ENCODE assay signal across 25 cellular contexts in the genomic region with DNA sequence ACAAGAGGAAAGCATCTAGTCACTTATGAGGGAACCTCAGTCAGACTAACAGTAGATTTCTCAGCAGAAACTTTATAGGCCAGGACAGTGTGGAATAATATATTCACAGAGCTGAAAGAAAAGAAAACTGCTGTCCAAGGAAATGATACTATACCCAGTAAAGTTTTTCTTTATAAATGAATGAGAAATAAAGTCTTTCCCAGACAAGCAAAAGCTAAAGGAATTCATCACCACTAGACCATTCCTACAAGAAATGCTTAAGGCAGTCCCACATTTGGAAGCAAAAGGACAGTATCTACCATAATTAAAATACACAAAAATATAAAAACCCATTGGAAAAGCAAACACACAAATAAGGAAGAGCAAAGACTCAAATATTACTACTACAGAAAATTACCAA. TPM values are rescaled to one million over a fixed set of nuclear protein-coding genes. Genes with fewer than 3 reads are reported as not detected.
DNase-seq lines count a peak whose midpoint lies in the region; ATAC-seq, FAIRE-seq and TF ChIP-seq lines count a peak whose summit lies in the region.
"Had no signal": no experiment of that assay in that cellular context is flagged by ENCODE, and none has a peak within 500 bp of the region (broad histone marks: within the 10 kb centered on the region; RNA-seq: fewer than 3 reads in every experiment).

No MANE protein-coding gene starts in this region.

- TF ChIP-seq POLR2A in HepG2 (IDR thresholded peaks at IDR 0.05; ENCODE audit: insufficient read depth in 1 of 2, low read depth in 2 of 2, low read length in 2 of 2) (no peak), right lobe of liver (IDR thresholded peaks at IDR 0.05) (no peak)

- no peaks in the 10 kb centered on the region for H3K27me3 Mint-ChIP-seq in activated naive CD8-positive, alpha-beta T cell treated with anti-CD3 and anti-CD28 coated beads for 36 hours

- FAIRE-seq in HepG2 (lab: Jason Lieb, UNC) (no peak), colon (lab: Jason Lieb, UNC) (peak; percentile 28)
- FAIRE-seq: A204.1, G401.6, GM12891 had no signal

- no peaks in the 10 kb centered on the region for H4K20me1 ChIP-seq in HepG2 (ENCODE audit: insufficient read depth, low read length)
- H4K20me1 ChIP-seq: BLaER1 had no signal

- no peak for TF ChIP-seq CTCF in HepG2 (CRISPR knock-in tag; IDR thresholded peaks at IDR 0.05)
- no peak for TF ChIP-seq CTCF in right lobe of liver (IDR thresholded peaks at IDR 0.05)
- TF ChIP-seq CTCF in HEK293 (tag by site-specific recombination; IDR thresholded peaks at IDR 0.05) = no peak

- no peak overlapping the region for H2AFZ ChIP-seq in HepG2 (ENCODE audit: low read length)

- DNase-seq in HepG2 (ENCODE audit: low spot score) = no peak
- no peak for DNase-seq in right lobe of liver
- DNase-seq in NCI-H345 (lab: John Stamatoyannopoulos, UW) = no peak
- DNase-seq in activated naive CD8-positive, alpha-beta T cell treated with anti-CD3 and anti-CD28 coated beads for 36 hours = no peak
- DNase-seq: 8988T; ACHN; BE2C; C1 segment of cervical spinal cord; CD4-positive, alpha-beta memory T cell; CD4-positive, CD25-positive, alpha-beta regulatory T cell; CD8-positive, alpha-beta memory T cell; COR-L47; DMS 273 treated with DMSO at 0.1 percent for 48 hours; DMS153; DMS53; DMS79; GF-D8 had no signal

- no peak for TF ChIP-seq RAD21 in HepG2 (CRISPR knock-in tag; IDR thresholded peaks at IDR 0.05)

- no TSS peak for BruUV-seq in HepG2 (replicated peaks; lab: Mats Ljungman, UMichigan)

- H3K9me3 Mint-ChIP-seq in activated naive CD8-positive, alpha-beta T cell treated with anti-CD3 and anti-CD28 coated beads for 36 hours = peaks cover 6% of the 10 kb centered on the region

- no peaks in the 10 kb centered on the region for H3K27me3 ChIP-seq in HepG2 (ENCODE audit: control insufficient read depth in 1 of 2, insufficient read depth in 2 of 2, low read length in 2 of 2)
- no peaks in the 10 kb centered on the region for H3K27me3 ChIP-seq in right lobe of liver
- H3K27me3 ChIP-seq: BE2C, BLaER1 had no signal

- peaks cover 4% of the 10 kb centered on the region for H3K36me3 Mint-ChIP-seq in activated naive CD8-positive, alpha-beta T cell treated with anti-CD3 and anti-CD28 coated beads for 36 hours
- H3K36me3 Mint-ChIP-seq: CD14-positive monocyte; CD4-positive, alpha-beta memory T cell; CD4-positive, CD25-positive, alpha-beta regulatory T cell; CD8-positive, alpha-beta memory T cell had no signal

- POLR2A ChIA-PET in HepG2 (lab: Yijun Ruan, JAX) (no interaction called here), HEK293 (lab: Yijun Ruan, JAX) (no interaction called here)

- no peak overlapping the region for H3K4me3 Mint-ChIP-seq in activated naive CD8-positive, alpha-beta T cell treated with anti-CD3 and anti-CD28 coated beads for 36 hours
- H3K4me3 Mint-ChIP-seq: CD14-positive monocyte; CD4-positive, alpha-beta memory T cell; CD4-positive, CD25-positive, alpha-beta regulatory T cell; CD8-positive, alpha-beta memory T cell had no signal

- H3K4me2 ChIP-seq in HepG2 (ENCODE audit: low read depth, low read length) = no peak overlapping the region
- H3K4me2 ChIP-seq: BLaER1 had no signal

- no peaks in the 10 kb centered on the region for H3K4me1 Mint-ChIP-seq in activated naive CD8-positive, alpha-beta T cell treated with anti-CD3 and anti-CD28 coated beads for 36 hours

- H3K4me3 ChIP-seq in HepG2 (replicated peaks in 1 of 3; ENCODE audit: insufficient read depth in 1 of 3, low read depth in 2 of 3, low read length in 3 of 3) (no peak overlapping the region), right lobe of liver (no peak overlapping the region), HEK293 (ENCODE audit: low read depth, low read length) (no peak overlapping the region)
- H3K4me3 ChIP-seq: BLaER1 had no signal

- H3K36me3 ChIP-seq in HepG2 (replicated peaks in 1 of 2; ENCODE audit: control insufficient read depth in 1 of 2, insufficient read depth in 2 of 2, low read length in 2 of 2) (no peaks in the 10 kb centered on the region), right lobe of liver (no peaks in the 10 kb centered on the region), HEK293 (ENCODE audit: control insufficient read depth in 2 of 2, insufficient read depth in 1 of 2, low read length in 2 of 2) (no peaks in the 10 kb centered on the region)
- H3K36me3 ChIP-seq: BE2C, BLaER1 had no signal

- no peak for ATAC-seq in HepG2
- no peak for ATAC-seq in right lobe of liver
- no peak for ATAC-seq in GM18519 (IDR thresholded peaks at IDR 0.05; ENCODE audit: low FRiP score, unreplicated experiment)

- CTCF ChIA-PET in HepG2 (lab: Yijun Ruan, JAX; ENCODE audit: low intra/inter-chr PET ratio, low total read pairs) = no interaction called here
- CTCF ChIA-PET in HEK293 (lab: Yijun Ruan, JAX) = interaction anchor here (0.6 to 1.4 kb wide), 6 partner anchors 8 to 709 kb away, joined by 3 to 7 read pairs (median 4); no protein-coding TSS in a partner anchor

- no peak overlapping the region for H3K9ac ChIP-seq in HepG2 (ENCODE audit: insufficient read depth, low read depth, low read length)
- H3K9ac ChIP-seq: BLaER1 had no signal

- H3K79me2 ChIP-seq in HepG2 (ENCODE audit: insufficient read depth, low read length) = no peaks in the 10 kb centered on the region

- peaks cover 26% of the 10 kb centered on the region for H3K4me1 ChIP-seq in HepG2 (ENCODE audit: insufficient read depth, low read length)
- no peaks in the 10 kb centered on the region for H3K4me1 ChIP-seq in right lobe of liver
- H3K4me1 ChIP-seq in HEK293 (ENCODE audit: control insufficient read depth, insufficient read depth, low read length) = no peaks in the 10 kb centered on the region
- H3K4me1 ChIP-seq: BE2C had no signal

- intact Hi-C loops in HepG2 (cut with micrococcal nuclease; ENCODE audit: unreplicated experiment) (no loop called here), right lobe of liver (cut with DNase I) (no loop called here)

- H3K27ac ChIP-seq in HepG2 (ENCODE audit: extremely low read length, insufficient read depth, low read length) (no peak overlapping the region), right lobe of liver (no peak overlapping the region), HEK293 (ENCODE audit: extremely low read depth, low read depth, low read length) (no peak overlapping the region)
- H3K27ac ChIP-seq: BLaER1 had no signal

- TF ChIP-seq EP300 in HepG2 (IDR thresholded peaks at IDR 0.05; ENCODE audit: low read depth in 2 of 2, low read length in 2 of 2) = no peak
- no peak for TF ChIP-seq EP300 in HepG2 (CRISPR knock-in tag; IDR thresholded peaks at IDR 0.05; ENCODE audit: borderline replicate concordance)

- H3K27ac Mint-ChIP-seq in activated naive CD8-positive, alpha-beta T cell treated with anti-CD3 and anti-CD28 coated beads for 36 hours = no peak overlapping the region
- H3K27ac Mint-ChIP-seq: CD4-positive, alpha-beta memory T cell; CD4-positive, CD25-positive, alpha-beta regulatory T cell; CD8-positive, alpha-beta memory T cell had no signal

- H3K9me3 ChIP-seq in HepG2 (ENCODE audit: low read length) = peaks cover 12% of the 10 kb centered on the region
- no peaks in the 10 kb centered on the region for H3K9me3 ChIP-seq in right lobe of liver
- no peaks in the 10 kb centered on the region for H3K9me3 ChIP-seq in HEK293 (ENCODE audit: control insufficient read depth, insufficient read depth, low read depth, low read length)
- H3K9me3 ChIP-seq: BE2C had no signal

- in situ Hi-C loops in HepG2 (cut with HindIII; ENCODE audit: extremely low pct_ligation_motif_present, low pct_unique_long_range_greater_than_20kb) = loop anchor here (10.0 kb wide), 1 partner anchor 319 kb away; a partner anchor contains a TSS

TF ChIP-seq in HepG2, 621 proteins besides CTCF, POLR2A, EP300 and RAD21 (continues in another document):
- TF ChIP-seq ZFYVE20 (CRISPR knock-in tag; IDR thresholded peaks at IDR 0.05; ENCODE audit: borderline replicate concordance, low read depth) = no peak
- TF ChIP-seq, protein P1, sequence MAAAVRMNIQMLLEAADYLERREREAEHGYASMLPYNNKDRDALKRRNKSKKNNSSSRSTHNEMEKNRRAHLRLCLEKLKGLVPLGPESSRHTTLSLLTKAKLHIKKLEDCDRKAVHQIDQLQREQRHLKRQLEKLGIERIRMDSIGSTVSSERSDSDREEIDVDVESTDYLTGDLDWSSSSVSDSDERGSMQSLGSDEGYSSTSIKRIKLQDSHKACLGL (CRISPR knock-in tag; IDR thresholded peaks at IDR 0.05) = no peak

TF ChIP-seq in HEK293, 187 proteins besides CTCF, POLR2A, EP300 and RAD21 (continues in another document):
- TF ChIP-seq SETDB1 (IDR thresholded peaks at IDR 0.05; ENCODE audit: insufficient read length, low read length) = peak; percentile 89

RNA-seq across cellular contexts. Expression of a gene that starts 59.9 kb away (rescaled TPM):
- total RNA-seq in HepG2 (2016; rRNA removed; fragmentation: Illumina TruSeq; extraction: Trizol) (173 and 184 TPM in 2 replicates), right lobe of liver (10 to 100 TPM; 17.1 to 32.4 (median 26.0) TPM)
- total RNA-seq in HepG2 (2016; cell fraction: cytosol; rRNA removed; fragmentation: Illumina TruSeq; extraction: Trizol; ENCODE audit: low read depth) = 63.4 and 63.6 TPM in 2 replicates
- 173 and 194 TPM in 2 replicates for total RNA-seq in HepG2 (2016; cell fraction: insoluble cytoplasmic fraction; rRNA removed; fragmentation: Illumina TruSeq; extraction: Trizol)
- 86.8 and 90.7 TPM in 2 replicates for total RNA-seq in HepG2 (2016; cell fraction: membrane; rRNA removed; fragmentation: Illumina TruSeq; extraction: Trizol)
- total RNA-seq in HepG2 (2016; cell fraction: nucleus; rRNA removed; fragmentation: Illumina TruSeq; extraction: Trizol) = 72.7 and 90.4 TPM in 2 replicates
- polyA plus RNA-seq in HepG2 (2011; rRNA removed) = 48.0 and 63.6 TPM in 2 replicates
- 34.3 and 49.4 TPM in 2 replicates for polyA plus RNA-seq in HepG2 (2011; cell fraction: cytosol; rRNA removed)
- 15.8 and 21.3 TPM in 2 replicates for polyA plus RNA-seq in HepG2 (2011; cell fraction: nucleus; rRNA removed)
- polyA plus RNA-seq in HepG2 (2012) = 53.0 and 76.8 TPM in 2 replicates
- 55.8 and 70.6 TPM in 2 replicates for polyA plus RNA-seq in HepG2 (2016; cell fraction: cytosol; fragmentation: Illumina TruSeq; extraction: Trizol; ENCODE audit: low read depth)
- polyA plus RNA-seq in HepG2 (2016; cell fraction: insoluble cytoplasmic fraction; fragmentation: Illumina TruSeq; extraction: Trizol; ENCODE audit: low read depth) = 206 and 228 TPM in 2 replicates
- polyA plus RNA-seq in HepG2 (2016; cell fraction: membrane; fragmentation: Illumina TruSeq; extraction: Trizol; ENCODE audit: low read depth) = 73.9 and 74.0 TPM in 2 replicates
- 139 and 145 TPM in 2 replicates for polyA plus RNA-seq in HepG2 (2016; cell fraction: nucleus; fragmentation: Illumina TruSeq; extraction: Trizol; ENCODE audit: insufficient read depth, low read depth)
- 9.2 and 15.6 TPM in 2 replicates for polyA minus RNA-seq in HepG2 (2011; rRNA and poly(A)+ RNA removed; ENCODE audit: low replicate concordance)
- polyA minus RNA-seq in HepG2 (2011; cell fraction: cytosol; rRNA and poly(A)+ RNA removed) = 19.7 and 23.0 TPM in 2 replicates
- 33.6 and 41.3 TPM in 2 replicates for polyA minus RNA-seq in HepG2 (2011; cell fraction: nucleus; rRNA and poly(A)+ RNA removed)
- total RNA-seq in activated naive CD8-positive, alpha-beta T cell treated with anti-CD3 and anti-CD28 coated beads for 36 hours = 100 to 1,000 TPM; 135 to 143 TPM
